ENCODE assay signal across 28 cellular contexts in genomic region chr6:135557582-135557981, GRCh38.
"Had no signal": no experiment of that assay in that cellular context is flagged by ENCODE, and none has a peak within 500 bp of the region (broad histone marks: within the 10 kb centered on the region; RNA-seq: fewer than 3 reads in every experiment).

No MANE protein-coding gene starts in this region.

- H3K27ac ChIP-seq: left lung, lower lobe of right lung, pancreas, prostate gland, skin epidermis, spleen, thoracic aorta, tibial artery, upper lobe of right lung had no signal

- H3K9me3 Mint-ChIP-seq: naive thymus-derived CD8-positive, alpha-beta T cell; nephron; neural crest cell; stimulated activated effector memory CD8-positive, alpha-beta T cell treated with anti-CD3 and anti-CD28 coated beads, Interleukin-12 subunit alpha, Interleukin-12 subunit beta, amount 100 ng/mL, for 72 hours had no signal

- H3K9me3 ChIP-seq: left lung, lower lobe of right lung, pancreas, prostate gland, spleen, thoracic aorta, tibial artery, upper lobe of right lung had no signal

- FAIRE-seq: islet of Langerhans, kidney had no signal

- H3K27ac Mint-ChIP-seq: immature natural killer cell; naive thymus-derived CD8-positive, alpha-beta T cell; nephron; stimulated activated effector memory CD8-positive, alpha-beta T cell treated with anti-CD3 and anti-CD28 coated beads, Interleukin-12 subunit alpha, Interleukin-12 subunit beta, amount 100 ng/mL, for 72 hours had no signal

- H3K4me3 ChIP-seq: left lung, lower lobe of right lung, pancreas, prostate gland, skin epidermis, spleen, thoracic aorta, tibial artery, upper lobe of right lung had no signal

- H3K4me1 Mint-ChIP-seq: neural crest cell had no signal

- ATAC-seq: left colon; left lung; lower lobe of right lung; naive thymus-derived CD8-positive, alpha-beta T cell; pancreas; right cardiac atrium; sciatic nerve; stimulated activated effector memory CD8-positive, alpha-beta T cell treated with anti-CD3 and anti-CD28 coated beads, Interleukin-12 subunit alpha, Interleukin-12 subunit beta, amount 100 ng/mL, for 72 hours; stimulated activated naive CD8-positive, alpha-beta T cell treated with anti-CD3 and anti-CD28 coated beads, Interleukin-15, Interleukin-2, amounts not matched to agents 100 U/mL and 50 U/mL, for 24 hours; upper lobe of right lung had no signal

- H3K36me3 ChIP-seq: left lung, lower lobe of right lung, pancreas, prostate gland, spleen, thoracic aorta, tibial artery, upper lobe of right lung had no signal

- H3K36me3 Mint-ChIP-seq: immature natural killer cell; naive thymus-derived CD8-positive, alpha-beta T cell; stimulated activated effector memory CD8-positive, alpha-beta T cell treated with anti-CD3 and anti-CD28 coated beads, Interleukin-12 subunit alpha, Interleukin-12 subunit beta, amount 100 ng/mL, for 72 hours had no signal

- H3K27me3 ChIP-seq: left lung, pancreas, spleen, tibial artery, upper lobe of right lung had no signal

- H3K4me3 Mint-ChIP-seq: immature natural killer cell; naive thymus-derived CD8-positive, alpha-beta T cell; nephron; neural crest cell; stimulated activated effector memory CD8-positive, alpha-beta T cell treated with anti-CD3 and anti-CD28 coated beads, Interleukin-12 subunit alpha, Interleukin-12 subunit beta, amount 100 ng/mL, for 72 hours had no signal

- H3K4me1 ChIP-seq: left lung, lower lobe of right lung, pancreas, prostate gland, spleen, tibial artery, upper lobe of right lung had no signal

- DNase-seq: hippocampal formation; immature natural killer cell; kidney; left colon; left lung; lower lobe of right lung; mammary epithelial cell; mesenchymal stem cell; naive thymus-derived CD8-positive, alpha-beta T cell; nucleus accumbens; pancreas; posterior cingulate gyrus; retina; right cardiac atrium; spleen; stimulated activated CD4-positive, alpha-beta T cell treated with anti-CD3 and anti-CD28 coated beads, Interleukin-4, amount 100 ng/mL, for 24 hours; stimulated activated naive CD8-positive, alpha-beta T cell treated with anti-CD3 and anti-CD28 coated beads, Interleukin-15, Interleukin-2, amounts not matched to agents 100 U/mL and 50 U/mL, for 24 hours; tibial artery; trophoblast cell; upper lobe of right lung had no signal
